Comparison of ENCODE assay signal across 12 cellular contexts in the genomic region with DNA sequence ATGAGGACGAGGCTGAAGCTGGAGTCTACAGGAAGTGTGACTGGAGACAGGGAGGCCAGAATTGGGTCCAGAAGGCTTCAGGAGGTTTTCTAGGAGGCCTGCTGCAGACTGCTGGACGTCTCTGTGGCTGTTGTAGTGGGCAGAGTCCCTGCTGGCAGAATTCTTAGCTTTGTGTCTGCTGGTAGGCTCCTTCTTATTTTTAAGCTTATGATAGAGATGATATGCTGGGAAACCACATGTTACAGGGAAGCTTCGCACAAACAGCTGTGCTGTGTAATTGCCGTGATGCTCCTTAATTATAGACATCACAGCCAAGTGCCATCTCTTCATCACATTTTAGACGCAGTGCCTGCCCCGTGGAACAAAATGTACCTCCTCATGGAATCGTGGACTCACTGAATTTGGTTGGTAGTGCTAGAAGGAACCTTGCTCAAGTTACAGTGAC.
A peak's percentile ranks its signal among the peaks of the same experiment; 100 is the strongest.
DNase-seq lines count a peak whose midpoint lies in the region; ATAC-seq and TF ChIP-seq lines count a peak whose summit lies in the region.
"Had no signal": no experiment of that assay in that cellular context is flagged by ENCODE, and none has a peak within 500 bp of the region (broad histone marks: within the 10 kb centered on the region; RNA-seq: fewer than 3 reads in every experiment).

No MANE protein-coding gene starts in this region.

- H3K9me3 ChIP-seq in breast epithelium, result no peaks in the 10 kb centered on the region
- H3K9me3 ChIP-seq in lower lobe of right lung, result no peaks in the 10 kb centered on the region
- H3K9me3 ChIP-seq: Caco-2 had no signal

- peak; percentile 7 to 20 for ATAC-seq in lower lobe of right lung
- ATAC-seq: effector memory CD8-positive, alpha-beta T cell; naive thymus-derived CD4-positive, alpha-beta T cell had no signal

- peak overlapping the region; percentile 69 to 82 for H3K27ac ChIP-seq in breast epithelium
- H3K27ac ChIP-seq in lower lobe of right lung, result peak overlapping the region; percentile 43

- no peaks in the 10 kb centered on the region for H3K36me3 ChIP-seq in breast epithelium
- no peaks in the 10 kb centered on the region for H3K36me3 ChIP-seq in lower lobe of right lung

- intact Hi-C loops in breast epithelium (cut with DNase I; ENCODE audit: low total_unique reads), result no loop called here
- intact Hi-C loops in lower lobe of right lung (cut with DNase I), result no loop called here

- no peaks in the 10 kb centered on the region for H3K27me3 ChIP-seq in breast epithelium
- H3K27me3 ChIP-seq in lower lobe of right lung (ENCODE audit: low read depth), result no peaks in the 10 kb centered on the region

- H3K4me1 ChIP-seq in breast epithelium (peaks cover 0 to 11% of the 10 kb centered on the region in 2 donors), lower lobe of right lung (peaks cover 10% of the 10 kb centered on the region)
- H3K4me1 ChIP-seq: Caco-2 had no signal

- no peak for TF ChIP-seq POLR2A in breast epithelium (IDR thresholded peaks at IDR 0.05)

- DNase-seq in NCI-H1694 (lab: John Stamatoyannopoulos, UW) (peak; percentile 36), breast epithelium (ENCODE audit: low spot score in 2 of 2) (no peak), lower lobe of right lung (no peak), superior temporal gyrus (ENCODE audit: extremely low spot score) (peak; percentile 44), GM19238 (ENCODE audit: insufficient read length, low spot score) (no peak), kidney glomerular epithelial cell (lab: John Stamatoyannopoulos, UW) (no peak), GOT3 (lab: John Stamatoyannopoulos, UW) (no peak)
- DNase-seq in stimulated activated CD4-positive, alpha-beta T cell treated with anti-CD3 and anti-CD28 coated beads, Interleukin-15, amount 100 ng/mL, for 24 hours, result no peak
- DNase-seq: activated naive CD8-positive, alpha-beta T cell treated with anti-CD3 and anti-CD28 coated beads, Interleukin-2, amount 10 ng/mL, durations not matched to agents 7 days and 5 days; Caco-2; effector memory CD8-positive, alpha-beta T cell; naive thymus-derived CD4-positive, alpha-beta T cell had no signal

- H3K4me3 ChIP-seq in breast epithelium (no peak overlapping the region), lower lobe of right lung (no peak overlapping the region)

- TF ChIP-seq CTCF in breast epithelium (IDR thresholded peaks at IDR 0.05), result no peak
- TF ChIP-seq CTCF in lower lobe of right lung (IDR thresholded peaks at IDR 0.05), result no peak

Comparison
In these comparisons a context has a peak if more than half of its experiments do, and no peak if none do; other contexts are left out.
1. DNase-seq: peak in NCI-H1694 (single experiment) and superior temporal gyrus (single experiment); none in breast epithelium (0 of 2), lower lobe of right lung (single experiment), GM19238 (single experiment), kidney glomerular epithelial cell (single experiment), GOT3 (single experiment) and stimulated activated CD4-positive, alpha-beta T cell treated with anti-CD3 and anti-CD28 coated beads, Interleukin-15, amount 100 ng/mL, for 24 hours (single experiment).